1 cellular context compared by ENCODE assay signal in the genomic region with DNA sequence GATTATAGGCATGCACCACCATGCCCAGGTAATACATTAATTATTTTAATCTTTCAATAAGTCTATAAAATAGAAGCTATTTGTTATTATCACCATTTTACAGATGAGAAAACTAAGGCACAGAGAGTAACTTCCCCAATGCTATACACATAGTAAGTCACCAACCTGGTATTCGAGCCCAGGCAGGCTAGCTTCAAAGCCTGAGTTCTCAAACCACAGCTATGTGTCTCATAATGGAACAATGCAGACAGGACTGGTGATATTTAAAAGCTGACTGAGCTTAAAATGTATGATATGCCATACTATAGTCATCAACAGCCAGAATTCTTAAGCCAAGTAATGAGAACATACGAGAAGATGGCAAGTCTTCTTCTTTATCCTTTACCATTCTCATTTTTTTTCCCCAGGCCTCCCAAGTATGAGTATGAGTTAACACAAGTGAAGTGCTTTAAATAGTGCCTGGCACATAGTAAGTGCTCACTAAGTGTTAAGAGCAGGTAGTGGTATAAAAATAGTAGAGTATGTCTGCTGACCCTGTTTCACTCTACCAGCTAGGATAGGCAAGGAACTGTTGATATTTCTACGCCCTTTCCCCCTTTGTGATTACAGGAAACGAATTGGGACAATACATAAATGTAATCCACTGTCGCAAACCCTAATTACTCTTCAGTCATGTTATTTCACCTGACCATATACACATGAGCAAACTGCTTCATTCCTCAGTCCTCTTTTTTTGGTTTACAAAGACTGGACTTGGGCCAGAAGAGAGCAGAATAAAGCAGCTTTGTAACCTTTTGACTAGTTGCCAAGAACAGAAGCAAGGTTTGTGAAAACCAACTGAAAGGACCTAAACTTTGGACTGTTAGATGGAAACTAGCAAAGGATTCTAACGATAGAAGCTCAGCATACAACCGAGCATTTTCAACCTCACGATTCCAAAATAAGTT.
TF ChIP-seq lines count a peak whose summit lies in the region.

No MANE protein-coding gene starts in this region.

TF ChIP-seq in HCT116, 20 proteins besides CTCF, POLR2A, EP300 and RAD21 (continued from another document):
- TF ChIP-seq, protein P1, sequence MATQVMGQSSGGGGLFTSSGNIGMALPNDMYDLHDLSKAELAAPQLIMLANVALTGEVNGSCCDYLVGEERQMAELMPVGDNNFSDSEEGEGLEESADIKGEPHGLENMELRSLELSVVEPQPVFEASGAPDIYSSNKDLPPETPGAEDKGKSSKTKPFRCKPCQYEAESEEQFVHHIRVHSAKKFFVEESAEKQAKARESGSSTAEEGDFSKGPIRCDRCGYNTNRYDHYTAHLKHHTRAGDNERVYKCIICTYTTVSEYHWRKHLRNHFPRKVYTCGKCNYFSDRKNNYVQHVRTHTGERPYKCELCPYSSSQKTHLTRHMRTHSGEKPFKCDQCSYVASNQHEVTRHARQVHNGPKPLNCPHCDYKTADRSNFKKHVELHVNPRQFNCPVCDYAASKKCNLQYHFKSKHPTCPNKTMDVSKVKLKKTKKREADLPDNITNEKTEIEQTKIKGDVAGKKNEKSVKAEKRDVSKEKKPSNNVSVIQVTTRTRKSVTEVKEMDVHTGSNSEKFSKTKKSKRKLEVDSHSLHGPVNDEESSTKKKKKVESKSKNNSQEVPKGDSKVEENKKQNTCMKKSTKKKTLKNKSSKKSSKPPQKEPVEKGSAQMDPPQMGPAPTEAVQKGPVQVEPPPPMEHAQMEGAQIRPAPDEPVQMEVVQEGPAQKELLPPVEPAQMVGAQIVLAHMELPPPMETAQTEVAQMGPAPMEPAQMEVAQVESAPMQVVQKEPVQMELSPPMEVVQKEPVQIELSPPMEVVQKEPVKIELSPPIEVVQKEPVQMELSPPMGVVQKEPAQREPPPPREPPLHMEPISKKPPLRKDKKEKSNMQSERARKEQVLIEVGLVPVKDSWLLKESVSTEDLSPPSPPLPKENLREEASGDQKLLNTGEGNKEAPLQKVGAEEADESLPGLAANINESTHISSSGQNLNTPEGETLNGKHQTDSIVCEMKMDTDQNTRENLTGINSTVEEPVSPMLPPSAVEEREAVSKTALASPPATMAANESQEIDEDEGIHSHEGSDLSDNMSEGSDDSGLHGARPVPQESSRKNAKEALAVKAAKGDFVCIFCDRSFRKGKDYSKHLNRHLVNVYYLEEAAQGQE (IDR thresholded peaks at IDR 0.05; ENCODE audit: low read depth), result no peak
